In the genomic region with DNA sequence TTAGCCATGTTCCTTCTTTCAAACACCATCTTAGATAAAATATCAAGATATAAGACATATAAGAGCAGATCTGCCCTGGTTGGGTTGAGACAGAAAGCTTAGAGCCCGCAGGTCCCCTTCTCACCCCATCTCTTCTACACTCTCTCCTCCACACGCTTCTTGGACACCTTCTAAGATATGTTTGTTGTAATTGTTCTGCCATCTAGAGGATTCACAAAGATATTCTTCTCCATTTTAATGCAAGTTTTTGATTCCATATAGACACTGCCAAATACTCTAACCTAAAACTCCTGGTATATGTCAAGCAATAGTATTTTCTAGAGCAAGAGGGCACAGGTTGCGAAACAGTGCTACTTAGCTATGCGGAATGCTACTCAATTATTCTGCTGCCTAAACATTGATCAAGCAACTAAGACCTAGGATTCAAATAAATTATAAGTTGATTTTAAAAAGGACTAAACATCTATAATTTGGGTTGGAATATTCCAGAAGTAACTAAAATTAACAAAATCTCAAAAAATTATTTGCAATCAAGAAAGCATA, we compare ENCODE assay signal across 22 cellular contexts. TPM values are rescaled to one million over a fixed set of nuclear protein-coding genes. Genes with fewer than 3 reads are reported as not detected.
DNase-seq lines count a peak whose midpoint lies in the region; FAIRE-seq and TF ChIP-seq lines count a peak whose summit lies in the region.
"Had no signal": no experiment of that assay in that cellular context is flagged by ENCODE, and none has a peak within 500 bp of the region (broad histone marks: within the 10 kb centered on the region; RNA-seq: fewer than 3 reads in every experiment).

No MANE protein-coding gene starts in this region.

- FAIRE-seq in GM12891 (lab: Jason Lieb, UNC), result no peak
- FAIRE-seq: D721Med, GM18507 had no signal

- H3K4me3 ChIP-seq in foreskin fibroblast (ENCODE audit: low read depth in 1 of 2, low read length in 2 of 2), result no peak overlapping the region
- H3K4me3 ChIP-seq: lung, psoas muscle, stomach had no signal

- TF ChIP-seq POLR2A in GM12891 (IDR thresholded peaks at IDR 0.05; ENCODE audit: low read depth, low read length), result no peak

- DNase-seq in DMS114 treated with DMSO at 0.1 percent for 48 hours (lab: John Stamatoyannopoulos, UW; ENCODE audit: unreplicated experiment), result peak; percentile 34
- peak; percentile 3 to 36 for DNase-seq in foreskin fibroblast
- no peak for DNase-seq in A172 (ENCODE audit: low spot score)
- no peak for DNase-seq in AG20443 (ENCODE audit: low spot score)
- DNase-seq in NCI-H2081 treated with DMSO at 0.1 percent for 48 hours (lab: John Stamatoyannopoulos, UW), result no peak
- DNase-seq in GM12891 (ENCODE audit: insufficient read length, low spot score), result no peak
- DNase-seq: activated CD4-positive, alpha-beta T cell treated with anti-CD3 and anti-CD28 coated beads, Interleukin-2, amount 50 U/mL, for 1 hour; activated naive CD8-positive, alpha-beta T cell treated with anti-CD3 and anti-CD28 coated beads, Interleukin-2, amount 10 ng/mL, durations not matched to agents 7 days and 5 days; activated T-cell treated with anti-CD3 and anti-CD28 coated beads, Interleukin-2, amount 50 U/mL, for 48 hours; caudate nucleus; Karpas-422; natural killer cell; NCI-H1930; psoas muscle; SIG-M5; stomach; T1000 had no signal

- no peak overlapping the region for H3K27ac ChIP-seq in VCaP
- H3K27ac ChIP-seq: psoas muscle, stomach had no signal

- TF ChIP-seq CTCF in LNCAP (IDR thresholded peaks at IDR 0.05) (peak; percentile 25; the same call in 1 of the 2 replicates), VCaP (conservative IDR thresholded peaks at IDR 0.05) (peak; percentile 40), foreskin fibroblast (IDR thresholded peaks at IDR 0.05; ENCODE audit: low read depth, low read length) (no peak)

TF ChIP-seq in GM12891, 5 proteins besides CTCF, POLR2A, EP300 and RAD21:
- TF ChIP-seq POU2F2 (IDR thresholded peaks at IDR 0.05; ENCODE audit: low read depth, low read length) (no peak), SPI1 (IDR thresholded peaks at IDR 0.05; ENCODE audit: low read depth, low read length) (no peak), TAF1 (IDR thresholded peaks at IDR 0.05; ENCODE audit: low read depth, low read length) (no peak), PAX5 (IDR thresholded peaks at IDR 0.05; ENCODE audit: insufficient read depth, low read length, severe bottlenecking) (no peak), POLR2AphosphoS5 (IDR thresholded peaks at IDR 0.05; ENCODE audit: low read depth, low read length) (no peak)
TF ChIP-seq in GM12891: peak in this region for 0.

RNA-seq across cellular contexts. Expression of gene CHRM5, which starts 6.8 kb away (rescaled TPM):
- 0.02 TPM in 1 of 2 replicates, not detected in the other for total RNA-seq in A172 (2014; rRNA removed; shearing (Covaris generic))
- 0.04 TPM for polyA plus RNA-seq in GM12891 (2012; ENCODE audit: low read depth, missing spikeins)
- total RNA-seq: activated naive CD8-positive, alpha-beta T cell treated with anti-CD3 and anti-CD28 coated beads, Interleukin-2, amount 10 ng/mL, durations not matched to agents 7 days and 5 days; psoas muscle; stomach had no signal
- polyA plus RNA-seq: stomach had no signal

Comparison
In these comparisons a context has a peak if more than half of its experiments do, and no peak if none do; other contexts are left out.
1. DNase-seq: peak in DMS114 treated with DMSO at 0.1 percent for 48 hours (single experiment) and foreskin fibroblast (2 of 2); none in A172 (single experiment), AG20443 (single experiment), NCI-H2081 treated with DMSO at 0.1 percent for 48 hours (single experiment) and GM12891 (single experiment).